Comparison of ENCODE assay signal across 17 cellular contexts in the genomic region with DNA sequence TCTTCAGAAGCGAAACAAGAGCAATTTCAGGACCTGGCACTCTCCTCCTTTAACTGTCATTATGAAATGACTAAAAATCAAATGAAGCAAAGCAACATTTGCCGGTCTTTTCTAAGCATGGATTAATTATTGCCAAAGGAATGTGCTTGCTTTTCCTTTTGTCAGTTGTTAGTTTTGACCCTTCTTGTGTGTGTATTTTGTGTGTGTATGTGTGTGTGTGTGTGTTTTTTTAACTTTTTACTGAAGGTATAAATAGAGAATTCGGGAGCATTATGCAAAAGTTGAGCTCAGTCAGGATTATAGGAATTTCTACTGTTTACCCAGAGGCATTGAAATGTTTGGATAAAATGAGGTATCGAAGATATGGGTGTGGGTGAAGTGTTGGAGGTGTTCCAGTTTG.
DNase-seq lines count a peak whose midpoint lies in the region; TF ChIP-seq lines count a peak whose summit lies in the region.
"Had no signal": no experiment of that assay in that cellular context is flagged by ENCODE, and none has a peak within 500 bp of the region (broad histone marks: within the 10 kb centered on the region; RNA-seq: fewer than 3 reads in every experiment).

No MANE protein-coding gene starts in this region.

- no peaks in the 10 kb centered on the region for H3K9me3 ChIP-seq in OCI-LY3 (ENCODE audit: insufficient read depth, low read length)
- H3K9me3 ChIP-seq in endocrine pancreas (ENCODE audit: control insufficient read depth, low read length): no peaks in the 10 kb centered on the region
- H3K9me3 ChIP-seq: BE2C, HAP-1, SJSA1 had no signal

- H3K4me1 ChIP-seq in OCI-LY3 (ENCODE audit: low read length) (no peaks in the 10 kb centered on the region), endocrine pancreas (ENCODE audit: control insufficient read depth, insufficient read depth, low read length) (no peaks in the 10 kb centered on the region)
- H3K4me1 ChIP-seq: SJSA1 had no signal

- H3K27me3 Mint-ChIP-seq in nephron (ENCODE audit: low read depth) (no peaks in the 10 kb centered on the region), mesothelial cell of epicardium (ENCODE audit: low read depth) (peaks cover 2% of the 10 kb centered on the region)
- H3K27me3 Mint-ChIP-seq: CD4-positive, alpha-beta memory T cell had no signal

- H3K36me3 ChIP-seq in OCI-LY3 (replicated peaks; ENCODE audit: low read depth, low read length) (no peaks in the 10 kb centered on the region), endocrine pancreas (ENCODE audit: control insufficient read depth, insufficient read depth, low read length) (no peaks in the 10 kb centered on the region)
- H3K36me3 ChIP-seq: BE2C, HAP-1, SJSA1 had no signal

- H3K27me3 ChIP-seq in OCI-LY3 (ENCODE audit: low read depth, low read length): peaks cover 16% of the 10 kb centered on the region
- H3K27me3 ChIP-seq in endocrine pancreas (ENCODE audit: control insufficient read depth, insufficient read depth, low read length): no peaks in the 10 kb centered on the region
- H3K27me3 ChIP-seq: BE2C had no signal

- no peak overlapping the region for H2AFZ ChIP-seq in OCI-LY3 (ENCODE audit: low read depth, low read length)
- H2AFZ ChIP-seq: PC-9 had no signal

- 0 out of 2 replicates have a peak overlapping the region, but pooled peaks have one; percentile 14 for H3K4me2 ChIP-seq in OCI-LY3 (ENCODE audit: low read length)
- H3K4me2 ChIP-seq: PC-9 had no signal

- H3K79me2 ChIP-seq in OCI-LY3 (ENCODE audit: low read length): no peaks in the 10 kb centered on the region

- TF ChIP-seq CTCF in OCI-LY3 (IDR thresholded peaks at IDR 0.05; ENCODE audit: low read depth, low read length): no peak
- TF ChIP-seq CTCF in nephron (IDR thresholded peaks at IDR 0.05; ENCODE audit: unreplicated experiment in 3 of 3): no peak
- TF ChIP-seq CTCF in mesothelial cell of epicardium (IDR thresholded peaks at IDR 0.05; ENCODE audit: unreplicated experiment): no peak

- H3K36me3 Mint-ChIP-seq in nephron (ENCODE audit: low read depth): no peaks in the 10 kb centered on the region
- H3K36me3 Mint-ChIP-seq in mesothelial cell of epicardium: no peaks in the 10 kb centered on the region
- H3K36me3 Mint-ChIP-seq: CD4-positive, alpha-beta memory T cell had no signal

- H3K4me1 Mint-ChIP-seq in nephron: peaks cover 11% of the 10 kb centered on the region
- H3K4me1 Mint-ChIP-seq in mesothelial cell of epicardium: peaks cover 16% of the 10 kb centered on the region
- H3K4me1 Mint-ChIP-seq: CD4-positive, alpha-beta memory T cell had no signal

- H3K4me3 ChIP-seq in OCI-LY3 (ENCODE audit: low read length): no peak overlapping the region
- H3K4me3 ChIP-seq in endocrine pancreas (ENCODE audit: control insufficient read depth, insufficient read depth, low read length): peak overlapping the region; percentile 26
- H3K4me3 ChIP-seq: GM12878, HAP-1, PC-9, SJSA1 had no signal

- no peak overlapping the region for H3K9ac ChIP-seq in OCI-LY3 (ENCODE audit: low read length)
- H3K9ac ChIP-seq in endocrine pancreas (ENCODE audit: control insufficient read depth, insufficient read depth, low read length): no peak overlapping the region

- H3K27ac ChIP-seq in OCI-LY3 (ENCODE audit: low read length): no peak overlapping the region
- H3K27ac ChIP-seq: PC-9, SJSA1 had no signal

- in situ Hi-C loops in Caki2 (cut with HindIII; ENCODE audit: low pct_unique_long_range_greater_than_20kb, low sequenced_read_pairs): no loop called here

- H3K27ac Mint-ChIP-seq in nephron (peak overlapping the region; percentile 6 to 22 (median 22)), mesothelial cell of epicardium (no peak overlapping the region)
- H3K27ac Mint-ChIP-seq: CD4-positive, alpha-beta memory T cell had no signal

- DNase-seq in Caki2 (ENCODE audit: low read depth) (peak; percentile 18), medulla oblongata (ENCODE audit: extremely low spot score) (no peak), mesothelial cell of epicardium (ENCODE audit: low spot score in 2 of 2, unreplicated experiment in 2 of 2) (no peak), NCI-H128 (lab: John Stamatoyannopoulos, UW; ENCODE audit: unreplicated experiment) (no peak)
- no peak for DNase-seq in stimulated activated CD4-positive, alpha-beta T cell treated with anti-CD3 and anti-CD28 coated beads, Interleukin-4, amount 100 ng/mL, for 1 hour
- DNase-seq: BE2C; CD4-positive, alpha-beta memory T cell; GDM1; NCI-H1105 treated with DMSO at 0.1 percent for 48 hours; NCI-H187 treated with DMSO at 0.1 percent for 48 hours; PC-9 had no signal

- no peaks in the 10 kb centered on the region for H4K20me1 ChIP-seq in OCI-LY3 (ENCODE audit: insufficient read depth, low read length)

- peak overlapping the region in 1 of 3 experiments; percentile 1 for H3K4me3 Mint-ChIP-seq in nephron
- H3K4me3 Mint-ChIP-seq in mesothelial cell of epicardium: no peak overlapping the region
- H3K4me3 Mint-ChIP-seq: CD4-positive, alpha-beta memory T cell had no signal

- H3K9me3 Mint-ChIP-seq in nephron (no peaks in the 10 kb centered on the region), mesothelial cell of epicardium (no peaks in the 10 kb centered on the region)
